25 cellular contexts compared by ENCODE assay signal in genomic region chr7:124922200-124922599, GRCh38.
"Had no signal": no experiment of that assay in that cellular context is flagged by ENCODE, and none has a peak within 500 bp of the region (broad histone marks: within the 10 kb centered on the region; RNA-seq: fewer than 3 reads in every experiment).

No MANE protein-coding gene starts in this region.

- H3K27me3 ChIP-seq: colonic mucosa, esophagus muscularis mucosa, foreskin keratinocyte, gastroesophageal sphincter, heart left ventricle, pancreas, stomach, tibial artery had no signal

- FAIRE-seq: islet of Langerhans, pancreas had no signal

- H3K9me3 ChIP-seq: colonic mucosa, esophagus muscularis mucosa, gastroesophageal sphincter, lower lobe of right lung, pancreas, stomach, tibial artery had no signal

- H3K4me1 Mint-ChIP-seq: endodermal cell had no signal

- ATAC-seq: foreskin keratinocyte; gastroesophageal sphincter; heart left ventricle; left cardiac atrium; left ventricle myocardium superior; lower lobe of right lung; natural killer cell; pancreas; sciatic nerve; stimulated activated effector memory CD8-positive, alpha-beta T cell treated with anti-CD3 and anti-CD28 coated beads, Interleukin-12 subunit alpha, Interleukin-12 subunit beta, amount 100 ng/mL, for 72 hours had no signal

- H3K27ac Mint-ChIP-seq: dendritic cell treated with granulocyte-macrophage colony-stimulating factor and Interleukin-4, amounts not matched to agents 40 ng/mL and 50 ng/mL, for 4 days; endodermal cell; progenitor cell of endocrine pancreas; stimulated activated effector memory CD8-positive, alpha-beta T cell treated with anti-CD3 and anti-CD28 coated beads, Interleukin-12 subunit alpha, Interleukin-12 subunit beta, amount 100 ng/mL, for 72 hours; type B pancreatic cell had no signal

- H3K9me3 Mint-ChIP-seq: dendritic cell treated with granulocyte-macrophage colony-stimulating factor and Interleukin-4, amounts not matched to agents 40 ng/mL and 50 ng/mL, for 4 days; endodermal cell; natural killer cell; stimulated activated effector memory CD8-positive, alpha-beta T cell treated with anti-CD3 and anti-CD28 coated beads, Interleukin-12 subunit alpha, Interleukin-12 subunit beta, amount 100 ng/mL, for 72 hours; type B pancreatic cell had no signal

- H3K4me1 ChIP-seq: colonic mucosa, foreskin keratinocyte, lower lobe of right lung, pancreas had no signal

- H3K27me3 Mint-ChIP-seq: dendritic cell treated with granulocyte-macrophage colony-stimulating factor and Interleukin-4, amounts not matched to agents 40 ng/mL and 50 ng/mL, for 4 days; progenitor cell of endocrine pancreas; type B pancreatic cell had no signal

- DNase-seq: colonic mucosa; effector CD8-positive, alpha-beta T cell; endodermal cell; foreskin keratinocyte; heart left ventricle; hippocampal formation; left cardiac atrium; left ventricle myocardium superior; lower lobe of right lung; natural killer cell; occipital lobe; pancreas; stimulated activated CD4-positive, alpha-beta T cell treated with anti-CD3 and anti-CD28 coated beads, Interleukin-2, amount 100 ng/mL, for 24 hours; stimulated activated CD4-positive, alpha-beta T cell treated with anti-CD3 and anti-CD28 coated beads, Interleukin-4, amount 100 ng/mL, for 24 hours; stimulated activated naive CD4-positive, alpha-beta T cell treated with Interleukin-2 at 50 U/mL for 16 hours; stomach; tibial artery had no signal

- H3K36me3 Mint-ChIP-seq: natural killer cell, type B pancreatic cell had no signal

- H3K4me3 Mint-ChIP-seq: dendritic cell treated with granulocyte-macrophage colony-stimulating factor and Interleukin-4, amounts not matched to agents 40 ng/mL and 50 ng/mL, for 4 days; endodermal cell; natural killer cell; stimulated activated effector memory CD8-positive, alpha-beta T cell treated with anti-CD3 and anti-CD28 coated beads, Interleukin-12 subunit alpha, Interleukin-12 subunit beta, amount 100 ng/mL, for 72 hours; type B pancreatic cell had no signal

- H3K36me3 ChIP-seq: colonic mucosa, esophagus muscularis mucosa, pancreas, stomach, tibial artery had no signal

- H3K4me3 ChIP-seq: colonic mucosa, esophagus muscularis mucosa, gastroesophageal sphincter, heart left ventricle, lower lobe of right lung, pancreas, stomach, tibial artery had no signal

- H3K27ac ChIP-seq: colonic mucosa, esophagus muscularis mucosa, foreskin keratinocyte, gastroesophageal sphincter, heart left ventricle, lower lobe of right lung, pancreas, stomach, tibial artery had no signal
